In the genomic region with DNA sequence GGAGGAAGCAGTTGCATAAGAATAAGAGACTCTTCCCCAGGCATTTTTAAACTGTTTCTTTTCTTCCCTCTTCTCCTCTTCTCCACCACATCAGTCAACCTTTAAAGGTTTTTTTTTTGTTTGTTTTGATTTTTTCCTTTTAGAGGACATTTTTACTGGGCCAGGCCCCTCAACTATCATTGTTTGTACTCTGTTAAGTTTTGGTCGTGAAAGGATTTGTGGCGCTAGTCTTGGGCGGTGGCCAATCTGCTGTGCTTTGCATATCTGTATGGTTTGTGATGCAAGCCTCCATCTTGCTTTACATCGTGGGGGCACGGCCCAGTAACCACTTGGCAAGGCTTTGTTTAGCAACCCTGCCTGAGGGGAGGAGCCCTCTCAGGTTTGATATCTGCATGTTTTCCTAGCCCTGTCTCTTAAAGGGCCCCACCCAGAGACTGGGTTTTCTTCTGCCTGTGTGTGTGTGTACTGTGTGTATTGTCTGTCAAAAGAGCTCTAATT, we compare ENCODE assay signal across 30 cellular contexts.
"Had no signal": no experiment of that assay in that cellular context is flagged by ENCODE, and none has a peak within 500 bp of the region (broad histone marks: within the 10 kb centered on the region; RNA-seq: fewer than 3 reads in every experiment).

No MANE protein-coding gene starts in this region.

- H3K4me2 ChIP-seq: hepatocyte, neural progenitor cell, smooth muscle cell had no signal

- H3K4me3 ChIP-seq: esophagus muscularis mucosa, gastroesophageal sphincter, heart left ventricle, hepatocyte, left lung, neural progenitor cell, prostate gland, right atrium auricular region, smooth muscle cell, suprapubic skin, transverse colon, upper lobe of right lung, uterus had no signal

- DNase-seq: dermis blood vessel endothelial cell; effector memory CD4-positive, alpha-beta T cell; foreskin keratinocyte; heart left ventricle; kidney; left cardiac atrium; left lung; mesendoderm; midbrain; naive thymus-derived CD4-positive, alpha-beta T cell; stimulated activated CD4-positive, alpha-beta T cell treated with anti-CD3 and anti-CD28 coated beads, Interleukin-12 subunit alpha, Interleukin-12 subunit beta, amount 100 ng/mL, for 4 hours; stimulated activated CD4-positive, alpha-beta T cell treated with anti-CD3 and anti-CD28 coated beads, Interleukin-1b, Interleukin-23, amount 100 ng/mL, for 48 hours; stimulated activated CD4-positive, alpha-beta T cell treated with anti-CD3 and anti-CD28 coated beads, Interleukin-4, amount 100 ng/mL, for 1 hour; stimulated activated CD8-positive, alpha-beta memory T cell treated with anti-CD3 and anti-CD28 coated beads, Interleukin-4, amount 100 ng/mL, for 48 hours; stimulated activated naive CD4-positive, alpha-beta T cell; stimulated activated naive CD8-positive, alpha-beta T cell treated with anti-CD3 and anti-CD28 coated beads, Interleukin-15, amount 100 ng/mL, for 72 hours; transverse colon; upper lobe of right lung; uterus had no signal

- H3K27ac Mint-ChIP-seq: naive thymus-derived CD4-positive, alpha-beta T cell; nephron; neural progenitor cell; stimulated activated naive CD8-positive, alpha-beta T cell treated with anti-CD3 and anti-CD28 coated beads, Interleukin-15, amount 100 ng/mL, for 72 hours had no signal

- H3K27me3 Mint-ChIP-seq: naive thymus-derived CD4-positive, alpha-beta T cell; stimulated activated naive CD8-positive, alpha-beta T cell treated with anti-CD3 and anti-CD28 coated beads, Interleukin-15, amount 100 ng/mL, for 72 hours had no signal

- ATAC-seq: foreskin keratinocyte; gastroesophageal sphincter; heart left ventricle; left cardiac atrium; left lung; naive thymus-derived CD4-positive, alpha-beta T cell; sciatic nerve; stimulated activated naive CD8-positive, alpha-beta T cell treated with anti-CD3 and anti-CD28 coated beads, Interleukin-15, amount 100 ng/mL, for 72 hours; upper lobe of right lung had no signal

- H3K4me1 Mint-ChIP-seq: naive thymus-derived CD4-positive, alpha-beta T cell; nephron; neural progenitor cell; stimulated activated naive CD8-positive, alpha-beta T cell treated with anti-CD3 and anti-CD28 coated beads, Interleukin-15, amount 100 ng/mL, for 72 hours had no signal

- H3K36me3 ChIP-seq: esophagus muscularis mucosa, gastroesophageal sphincter, heart left ventricle, left lung, neural progenitor cell, prostate gland, right atrium auricular region, suprapubic skin, transverse colon, upper lobe of right lung, uterus had no signal

- H3K9me3 Mint-ChIP-seq: stimulated activated naive CD8-positive, alpha-beta T cell treated with anti-CD3 and anti-CD28 coated beads, Interleukin-15, amount 100 ng/mL, for 72 hours had no signal

- H3K4me1 ChIP-seq: esophagus muscularis mucosa, foreskin keratinocyte, gastroesophageal sphincter, heart left ventricle, left lung, neural progenitor cell, parathyroid adenoma, prostate gland, right atrium auricular region, suprapubic skin, transverse colon, upper lobe of right lung, uterus had no signal

- H3K27me3 ChIP-seq: esophagus muscularis mucosa, foreskin keratinocyte, gastroesophageal sphincter, heart left ventricle, hepatocyte, left lung, neural progenitor cell, right atrium auricular region, suprapubic skin, transverse colon, upper lobe of right lung, uterus had no signal

- H3K36me3 Mint-ChIP-seq: naive thymus-derived CD4-positive, alpha-beta T cell; neural progenitor cell had no signal

- H3K9me3 ChIP-seq: esophagus muscularis mucosa, gastroesophageal sphincter, left lung, prostate gland, right atrium auricular region, suprapubic skin, transverse colon, upper lobe of right lung, uterus had no signal

- H3K4me3 Mint-ChIP-seq: naive thymus-derived CD4-positive, alpha-beta T cell; nephron; neural progenitor cell; stimulated activated naive CD8-positive, alpha-beta T cell treated with anti-CD3 and anti-CD28 coated beads, Interleukin-15, amount 100 ng/mL, for 72 hours had no signal

- H2AFZ ChIP-seq: hepatocyte, neural progenitor cell, parathyroid adenoma had no signal

- H3K9ac ChIP-seq: neural progenitor cell, parathyroid adenoma had no signal

- H3K79me2 ChIP-seq: hepatocyte, parathyroid adenoma had no signal

- H3K27ac ChIP-seq: esophagus muscularis mucosa, foreskin keratinocyte, gastroesophageal sphincter, heart left ventricle, hepatocyte, left lung, neural progenitor cell, parathyroid adenoma, prostate gland, right atrium auricular region, suprapubic skin, transverse colon, upper lobe of right lung, uterus had no signal
